38 cellular contexts compared by ENCODE assay signal in the genomic region with DNA sequence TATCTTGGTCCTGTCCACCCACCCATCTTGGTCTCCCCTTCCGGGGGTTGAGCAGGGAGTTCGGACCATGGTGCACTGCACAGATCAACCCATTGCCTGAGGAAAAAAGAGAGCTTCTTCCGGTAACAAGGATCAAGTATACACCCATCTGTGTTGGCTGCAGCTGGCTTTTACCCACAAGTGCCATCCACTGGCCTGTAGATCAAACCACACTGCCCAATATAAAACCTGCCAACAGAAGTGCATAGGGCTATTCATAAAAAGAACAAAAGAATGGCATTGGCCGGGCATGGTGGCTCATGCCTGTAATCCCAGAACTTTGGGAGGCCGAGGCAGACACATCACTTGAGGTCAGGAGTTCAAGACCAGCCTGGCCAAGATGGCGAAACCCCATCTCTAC.
"Had no signal": no experiment of that assay in that cellular context is flagged by ENCODE, and none has a peak within 500 bp of the region (broad histone marks: within the 10 kb centered on the region; RNA-seq: fewer than 3 reads in every experiment).

No MANE protein-coding gene starts in this region.

- ATAC-seq: activated CD8-positive, alpha-beta memory T cell treated with anti-CD3 and anti-CD28 coated beads, Interleukin-2, amount 10 ng/mL, durations not matched to agents 7 days and 5 days; activated naive CD8-positive, alpha-beta T cell treated with anti-CD3 and anti-CD28 coated beads, Interleukin-2, amount 50 U/mL, for 24 hours; PC-3; Right ventricle myocardium inferior had no signal

- DNase-seq: activated B cell treated with CpG ODN at 0.5 μM for 24 hours; activated CD4-positive, alpha-beta memory T cell treated with anti-CD3 and anti-CD28 coated beads for 36 hours; activated CD4-positive, alpha-beta T cell treated with anti-CD3 and anti-CD28 coated beads for 4 hours; activated CD4-positive, alpha-beta T cell treated with anti-CD3 and anti-CD28 coated beads, Interleukin-2, amount 50 U/mL, for 1 hour; activated CD4-positive, CD25-positive, alpha-beta regulatory T cell treated with anti-CD3 and anti-CD28 coated beads, Interleukin-2, amount 50 U/mL, for 72 hours; activated CD8-positive, alpha-beta memory T cell treated with anti-CD3 and anti-CD28 coated beads for 24 hours; activated CD8-positive, alpha-beta memory T cell treated with anti-CD3 and anti-CD28 coated beads, Interleukin-2, amount 10 ng/mL, durations not matched to agents 7 days and 5 days; activated CD8-positive, alpha-beta memory T cell treated with anti-CD3 and anti-CD28 coated beads, Interleukin-2, amount 50 U/mL, for 48 hours; activated effector memory CD4-positive, alpha-beta T cell treated with Interleukin-2 at 50 U/mL for 16 hours; activated naive CD4-positive, alpha-beta T cell treated with anti-CD3 and anti-CD28 coated beads, Interleukin-2, amount 10 ng/mL, durations not matched to agents 7 days and 5 days; activated naive CD8-positive, alpha-beta T cell treated with anti-CD3 and anti-CD28 coated beads, Interleukin-2, amount 50 U/mL, for 24 hours; activated T-cell treated with anti-CD3 and anti-CD28 coated beads, Interleukin-2, amount 50 U/mL, for 48 hours; aorta; brain microvascular endothelial cell; central memory CD4-positive, alpha-beta T cell; Karpas-422; KBM-7; NCI-H1105; NCI-H1417 treated with DMSO at 0.1 percent for 48 hours; NCI-H187 treated with DMSO at 0.1 percent for 48 hours; NCI-H2081; NCI-H2171 treated with DMSO at 0.1 percent for 48 hours; NCI-H2227 treated with DMSO at 0.1 percent for 48 hours; NCI-H446 treated with DMSO at 0.1 percent for 48 hours; NCI-H524; NCI-H82; NK-92 treated with Interleukin-12 subunit alpha and Interleukin-12 subunit beta, amount 100 ng/mL, for 24 hours; PC-3; Peyer's patch; SIG-M5; SW 1271; T-helper 1 cell; T-helper 2 cell; T-helper 9 cell had no signal

- H3K27ac Mint-ChIP-seq: activated B cell treated with CpG ODN at 0.5 μM for 24 hours; activated CD4-positive, alpha-beta memory T cell treated with anti-CD3 and anti-CD28 coated beads for 36 hours; activated CD8-positive, alpha-beta memory T cell treated with anti-CD3 and anti-CD28 coated beads, Interleukin-2, amount 10 ng/mL, durations not matched to agents 7 days and 5 days; activated naive CD4-positive, alpha-beta T cell treated with anti-CD3 and anti-CD28 coated beads, Interleukin-2, amount 10 ng/mL, durations not matched to agents 7 days and 5 days; activated naive CD8-positive, alpha-beta T cell; activated naive CD8-positive, alpha-beta T cell treated with anti-CD3 and anti-CD28 coated beads, Interleukin-2, amount 50 U/mL, for 24 hours had no signal

- H3K4me3 ChIP-seq: Peyer's patch had no signal

- H3K36me3 ChIP-seq: brain microvascular endothelial cell, Peyer's patch had no signal

- H3K4me3 Mint-ChIP-seq: activated B cell treated with CpG ODN at 0.5 μM for 24 hours; activated CD4-positive, alpha-beta memory T cell treated with anti-CD3 and anti-CD28 coated beads for 36 hours; activated CD8-positive, alpha-beta memory T cell treated with anti-CD3 and anti-CD28 coated beads, Interleukin-2, amount 10 ng/mL, durations not matched to agents 7 days and 5 days; activated naive CD4-positive, alpha-beta T cell treated with anti-CD3 and anti-CD28 coated beads, Interleukin-2, amount 10 ng/mL, durations not matched to agents 7 days and 5 days; activated naive CD8-positive, alpha-beta T cell; activated naive CD8-positive, alpha-beta T cell treated with anti-CD3 and anti-CD28 coated beads, Interleukin-2, amount 50 U/mL, for 24 hours had no signal

- H3K36me3 Mint-ChIP-seq: activated CD4-positive, alpha-beta memory T cell treated with anti-CD3 and anti-CD28 coated beads for 36 hours; activated CD8-positive, alpha-beta memory T cell treated with anti-CD3 and anti-CD28 coated beads, Interleukin-2, amount 10 ng/mL, durations not matched to agents 7 days and 5 days; activated naive CD4-positive, alpha-beta T cell treated with anti-CD3 and anti-CD28 coated beads, Interleukin-2, amount 10 ng/mL, durations not matched to agents 7 days and 5 days; activated naive CD8-positive, alpha-beta T cell had no signal

- H3K27me3 Mint-ChIP-seq: activated naive CD4-positive, alpha-beta T cell treated with anti-CD3 and anti-CD28 coated beads, Interleukin-2, amount 10 ng/mL, durations not matched to agents 7 days and 5 days had no signal

- H3K4me1 ChIP-seq: Peyer's patch had no signal

- H3K27me3 ChIP-seq: brain microvascular endothelial cell, Peyer's patch had no signal

- H3K27ac ChIP-seq: brain microvascular endothelial cell, Peyer's patch, RWPE1, VCaP had no signal

- H3K9me3 Mint-ChIP-seq: activated CD4-positive, alpha-beta memory T cell treated with anti-CD3 and anti-CD28 coated beads for 36 hours; activated naive CD4-positive, alpha-beta T cell treated with anti-CD3 and anti-CD28 coated beads, Interleukin-2, amount 10 ng/mL, durations not matched to agents 7 days and 5 days; activated naive CD8-positive, alpha-beta T cell treated with anti-CD3 and anti-CD28 coated beads, Interleukin-2, amount 50 U/mL, for 24 hours had no signal
